In the genomic region with DNA sequence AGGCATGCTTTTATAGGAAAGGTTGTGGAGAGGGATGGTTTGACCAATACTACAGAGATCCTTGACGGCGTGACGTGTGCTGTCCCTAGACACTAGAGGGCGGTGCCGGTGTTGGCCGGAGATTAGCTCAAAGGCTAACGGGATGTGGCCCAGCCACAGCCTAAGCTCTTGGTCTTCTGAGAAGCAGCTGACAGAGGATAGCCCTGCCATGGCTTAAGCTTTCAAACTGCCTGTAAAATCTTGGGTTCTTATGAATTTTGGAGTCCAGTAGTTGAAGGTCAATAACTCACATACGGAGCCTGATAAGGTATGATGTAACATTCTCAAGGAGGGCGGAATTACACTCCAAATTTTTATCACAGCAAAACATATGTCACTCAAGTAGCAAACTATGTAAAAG, we compare ENCODE assay signal across 8 cellular contexts.
DNase-seq lines count a peak whose midpoint lies in the region; ATAC-seq and TF ChIP-seq lines count a peak whose summit lies in the region.

No MANE protein-coding gene starts in this region.

- WGBS in tibial nerve, 2 donors, result 19 to 20% methylated on average over 9 of the region's 9 CpGs

- no peak for TF ChIP-seq EP300 in tibial nerve (IDR thresholded peaks at IDR 0.05)

- DNase-seq in activated T-cell treated with anti-CD3 and anti-CD28 coated beads for 48 hours (ENCODE audit: low read depth) (peak; percentile 3), activated T-cell treated with anti-CD3 and anti-CD28 coated beads for 4 hours (no peak), HK-2 (ENCODE audit: unreplicated experiment) (peak; percentile 56), SJCRH30 (peak; percentile 71 to 83), fibroblast of gingiva (ENCODE audit: low read depth) (peak; percentile 8), non-pigmented ciliary epithelial cell (ENCODE audit: low read depth) (peak; percentile 1), tibial nerve (ENCODE audit: low spot score in 2 of 2) (no peak)

- TF ChIP-seq POLR2A in tibial nerve (IDR thresholded peaks at IDR 0.05), result no peak

- peak in 1 of 5 experiments; percentile 41 for TF ChIP-seq CTCF in tibial nerve (IDR thresholded peaks at IDR 0.05)

- no peak overlapping the region for H3K4me3 ChIP-seq in SJCRH30
- no peak overlapping the region for H3K4me3 ChIP-seq in tibial nerve

- ATAC-seq in GM21529 (IDR thresholded peaks at IDR 0.05; ENCODE audit: unreplicated experiment), result peak; percentile 97

- H3K27ac ChIP-seq in SJCRH30 (no peak overlapping the region), tibial nerve (no peak overlapping the region)

- H3K36me3 ChIP-seq in SJCRH30 (no peaks in the 10 kb centered on the region), tibial nerve (no peaks in the 10 kb centered on the region)

- H3K4me1 ChIP-seq in SJCRH30 (no peaks in the 10 kb centered on the region), tibial nerve (no peaks in the 10 kb centered on the region)

- no peaks in the 10 kb centered on the region for H3K9me3 ChIP-seq in SJCRH30 (replicated peaks)
- H3K9me3 ChIP-seq in tibial nerve, result no peaks in the 10 kb centered on the region

- H3K27me3 ChIP-seq in SJCRH30, result no peaks in the 10 kb centered on the region
- no peaks in the 10 kb centered on the region for H3K27me3 ChIP-seq in tibial nerve

Comparison
In these comparisons a context has a peak if more than half of its experiments do, and no peak if none do; other contexts are left out.
1. DNase-seq: peak in activated T-cell treated with anti-CD3 and anti-CD28 coated beads for 48 hours (single experiment), HK-2 (single experiment), SJCRH30 (2 of 2), fibroblast of gingiva (single experiment) and non-pigmented ciliary epithelial cell (single experiment); none in activated T-cell treated with anti-CD3 and anti-CD28 coated beads for 4 hours (single experiment) and tibial nerve (0 of 2).